In the genomic region with DNA sequence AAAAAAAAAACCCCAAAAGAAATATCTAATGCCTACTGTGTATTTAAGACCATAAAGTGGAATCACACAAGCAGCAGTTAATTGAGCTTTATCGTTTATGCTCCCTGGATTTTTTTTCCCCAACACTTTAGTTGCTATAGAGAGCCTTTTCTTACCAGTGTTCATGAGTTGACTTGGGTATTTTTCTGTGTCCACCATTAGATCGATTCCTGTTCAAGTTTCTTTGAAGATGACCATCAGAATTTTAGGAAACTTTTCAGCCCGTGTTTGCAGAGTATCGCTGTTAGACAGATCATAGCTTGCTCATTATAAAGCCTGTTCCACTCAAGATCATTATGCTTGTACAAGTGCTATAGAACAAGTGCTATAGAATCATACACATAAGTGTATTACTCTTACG, we compare ENCODE assay signal across 8 cellular contexts. TPM values are rescaled to one million over a fixed set of nuclear protein-coding genes. Genes with fewer than 3 reads are reported as not detected.
DNase-seq lines count a peak whose midpoint lies in the region; ATAC-seq and TF ChIP-seq lines count a peak whose summit lies in the region.

No MANE protein-coding gene starts in this region.

- DNase-seq in DMS53 (lab: John Stamatoyannopoulos, UW) (peak; percentile 56), Karpas-422 (no peak), ovary (no peak), NCI-H748 treated with DMSO at 0.1 percent for 48 hours (lab: John Stamatoyannopoulos, UW) (no peak), NAMALWA (ENCODE audit: low spot score) (no peak)
- DNase-seq in effector memory CD4-positive, alpha-beta T cell: no peak
- DNase-seq in activated CD4-positive, alpha-beta T cell treated with anti-CD3 and anti-CD28 coated beads for 1 hour: no peak

- H3K9me2 ChIP-seq in Karpas-422 (replicated peaks; ENCODE audit: insufficient read depth, low read length): no peaks in the 10 kb centered on the region

- H3K36me3 ChIP-seq in Karpas-422 (ENCODE audit: insufficient read depth, low read length): peaks cover 48% of the 10 kb centered on the region
- H3K36me3 ChIP-seq in effector memory CD4-positive, alpha-beta T cell (ENCODE audit: control insufficient read depth, insufficient read depth, low read length): no peaks in the 10 kb centered on the region
- H3K36me3 ChIP-seq in ovary: no peaks in the 10 kb centered on the region

- peak overlapping the region; percentile 76 for H3K4me2 ChIP-seq in Karpas-422 (ENCODE audit: low read depth, low read length, poor library complexity, severe bottlenecking)

- H4K20me1 ChIP-seq in Karpas-422 (ENCODE audit: insufficient read depth, low read depth, low read length): 0 out of 2 replicates have a peak, but pooled peaks cover under 1% of the 10 kb centered on the region

- H3K4me3 ChIP-seq in Karpas-422 (ENCODE audit: low read length): peak overlapping the region; percentile 89
- H3K4me3 ChIP-seq in effector memory CD4-positive, alpha-beta T cell (ENCODE audit: insufficient read depth, low read depth, low read length, poor library complexity, severe bottlenecking): peak overlapping the region; percentile 78
- peak overlapping the region; percentile 90 for H3K4me3 ChIP-seq in ovary

- TF ChIP-seq POLR2A in ovary (IDR thresholded peaks at IDR 0.05): no peak

- no peaks in the 10 kb centered on the region for H3K9me3 ChIP-seq in Karpas-422 (ENCODE audit: low read length)
- no peaks in the 10 kb centered on the region for H3K9me3 ChIP-seq in effector memory CD4-positive, alpha-beta T cell (ENCODE audit: control insufficient read depth, low read length)
- no peaks in the 10 kb centered on the region for H3K9me3 ChIP-seq in ovary

- H3K9ac ChIP-seq in Karpas-422 (ENCODE audit: low read length): peak overlapping the region; percentile 95

- ATAC-seq in GM19397 (IDR thresholded peaks at IDR 0.05; ENCODE audit: unreplicated experiment): no peak

- H3K27ac ChIP-seq in Karpas-422 (ENCODE audit: low read length) (peak overlapping the region; percentile 95), ovary (no peak overlapping the region)
- no peak overlapping the region for H3K27ac ChIP-seq in effector memory CD4-positive, alpha-beta T cell (ENCODE audit: insufficient read depth, low read length, poor library complexity, severe bottlenecking)

- no peak overlapping the region for H2AFZ ChIP-seq in Karpas-422 (ENCODE audit: low read length)

- H3K27me3 ChIP-seq in Karpas-422 (ENCODE audit: low read length) (no peaks in the 10 kb centered on the region), ovary (no peaks in the 10 kb centered on the region)
- no peaks in the 10 kb centered on the region for H3K27me3 ChIP-seq in effector memory CD4-positive, alpha-beta T cell (replicated peaks; ENCODE audit: control insufficient read depth, insufficient read depth, low read length, poor library complexity, severe bottlenecking)

- TF ChIP-seq CTCF in ovary (IDR thresholded peaks at IDR 0.05): no peak

- peaks cover 79% of the 10 kb centered on the region for H3K79me2 ChIP-seq in Karpas-422 (ENCODE audit: low read length)

- H3K4me1 ChIP-seq in Karpas-422 (ENCODE audit: low read length): peaks cover 60% of the 10 kb centered on the region
- H3K4me1 ChIP-seq in effector memory CD4-positive, alpha-beta T cell (ENCODE audit: control insufficient read depth, insufficient read depth, low read length, poor library complexity, severe bottlenecking): no peaks in the 10 kb centered on the region
- no peaks in the 10 kb centered on the region for H3K4me1 ChIP-seq in ovary (ENCODE audit: insufficient read depth)

- WGBS in ovary, 3 donors: 9 to 14% (median 12%) methylated on average over 5 of the region's 5 CpGs

- intact Hi-C loops in ovary (cut with DNase I): no loop called here

- no peak for TF ChIP-seq EP300 in ovary (IDR thresholded peaks at IDR 0.05)

RNA-seq across cellular contexts. Expression of a gene that starts 1.5 kb away (rescaled TPM):
- 151 and 238 TPM in 2 replicates for total RNA-seq in Karpas-422 (2014; rRNA removed; shearing (Covaris generic); ENCODE audit: low replicate concordance)
- total RNA-seq in ovary: 10 to 100 TPM; 14.4 to 43.4 (median 26.4) TPM
- polyA plus RNA-seq in ovary: 1 to 10 TPM; 6.4 to 9.7 TPM
